ENCODE assay signal across 8 cellular contexts in the genomic region with DNA sequence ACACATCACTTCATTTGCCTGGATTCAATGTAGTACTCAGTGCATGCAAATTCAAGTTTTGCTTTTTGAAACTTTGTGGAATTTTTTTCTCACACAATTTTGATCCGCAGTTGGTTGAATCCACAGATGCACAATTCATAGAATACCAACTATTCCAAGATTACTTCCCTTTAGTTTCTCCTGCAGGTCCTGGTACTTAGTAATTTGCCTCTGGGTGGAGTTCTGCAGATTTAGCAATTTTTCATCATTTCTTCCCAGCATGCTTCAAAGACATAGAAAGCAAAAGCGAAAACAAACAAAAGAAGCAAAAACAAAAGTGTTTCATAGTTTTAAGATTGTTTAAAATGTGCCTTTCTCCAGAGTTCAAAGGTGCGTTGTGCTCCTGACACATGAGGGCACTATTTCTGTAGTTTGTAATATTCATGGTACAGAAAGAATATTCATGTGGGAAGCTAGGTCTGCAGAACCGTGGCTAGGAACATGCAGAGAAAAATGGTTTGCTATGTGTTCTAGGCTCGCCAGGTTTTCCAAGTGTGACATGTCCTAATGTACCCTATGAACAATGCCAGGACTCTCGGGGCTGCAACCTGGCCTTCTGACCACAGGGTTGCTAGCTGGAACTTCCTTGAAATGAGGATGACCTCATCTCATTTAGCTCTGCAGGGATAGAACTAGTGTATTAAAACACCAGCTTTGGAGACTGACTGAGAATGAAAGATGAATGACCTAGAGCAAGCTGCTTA. TPM values are rescaled to one million over a fixed set of nuclear protein-coding genes. Genes with fewer than 3 reads are reported as not detected.
A peak's percentile ranks its signal among the peaks of the same experiment; 100 is the strongest.
DNase-seq lines count a peak whose midpoint lies in the region; ATAC-seq, FAIRE-seq and TF ChIP-seq lines count a peak whose summit lies in the region.

No MANE protein-coding gene starts in this region.

- H3K27me3 ChIP-seq in bronchial epithelial cell (ENCODE audit: control insufficient read depth, insufficient read depth, low read length) (no peaks in the 10 kb centered on the region), liver (ENCODE audit: control insufficient read depth in 4 of 4, insufficient read depth in 4 of 4, low read length in 3 of 4) (no peaks in the 10 kb centered on the region), thyroid gland (no peaks in the 10 kb centered on the region)

- no peak overlapping the region for H3K9ac ChIP-seq in liver (ENCODE audit: low read depth in 1 of 2, low read length in 2 of 2)

- ATAC-seq in HG03354 (IDR thresholded peaks at IDR 0.05; ENCODE audit: poor library complexity, severe bottlenecking, unreplicated experiment): peak; percentile 73

- intact Hi-C loops in thyroid gland (cut with DNase I): no loop called here

- no peaks in the 10 kb centered on the region for H3K9me3 ChIP-seq in liver (ENCODE audit: control insufficient read depth in 4 of 4, low read length in 3 of 4)
- no peaks in the 10 kb centered on the region for H3K9me3 ChIP-seq in thyroid gland

- DNase-seq in COLO829 (ENCODE audit: low spot score) (peak; percentile 37), GM19239 (ENCODE audit: insufficient read length, low spot score) (peak; percentile 40), RWPE1 (ENCODE audit: low spot score) (peak; percentile 36), bronchial epithelial cell (ENCODE audit: low read depth) (peak; percentile 54), thyroid gland (peak; percentile 15 to 26), NCI-H748 treated with DMSO at 0.1 percent for 48 hours (lab: John Stamatoyannopoulos, UW) (no peak)

- no peaks in the 10 kb centered on the region for H3K36me3 ChIP-seq in bronchial epithelial cell (ENCODE audit: control insufficient read depth, insufficient read depth, low read length)
- no peaks in the 10 kb centered on the region for H3K36me3 ChIP-seq in liver (ENCODE audit: control insufficient read depth in 4 of 4, insufficient read depth in 3 of 4, low read depth in 1 of 4, low read length in 3 of 4)
- H3K36me3 ChIP-seq in thyroid gland: no peaks in the 10 kb centered on the region

- FAIRE-seq in GM19239 (lab: Jason Lieb, UNC): peak; percentile 98
- FAIRE-seq in bronchial epithelial cell (lab: Jason Lieb, UNC): no peak

- peak; percentile 69 for TF ChIP-seq CTCF in RWPE1 (conservative IDR thresholded peaks at IDR 0.05; ENCODE audit: low read depth)
- TF ChIP-seq CTCF in bronchial epithelial cell (IDR thresholded peaks at IDR 0.05; ENCODE audit: insufficient read depth, low read length, severe bottlenecking): peak; percentile 55
- TF ChIP-seq CTCF in liver (IDR thresholded peaks at IDR 0.05; ENCODE audit: low read depth, low read length, missing input control): peak; percentile 45
- peak in 3 of 6 experiments; percentile 35 to 39 (median 36) for TF ChIP-seq CTCF in thyroid gland (IDR thresholded peaks at IDR 0.05)

- TF ChIP-seq POLR2A in thyroid gland (IDR thresholded peaks at IDR 0.05): no peak

- H3K4me1 ChIP-seq in liver (ENCODE audit: control insufficient read depth in 4 of 4, insufficient read depth in 4 of 4, low read length in 3 of 4) (peaks cover 0 to 11% (median 8%) of the 10 kb centered on the region in 4 donors), thyroid gland (peaks cover 0 to 16% of the 10 kb centered on the region in 2 donors)

- H3K4me3 ChIP-seq in bronchial epithelial cell (ENCODE audit: low read depth, low read length): no peak overlapping the region
- H3K4me3 ChIP-seq in liver (ENCODE audit: low read depth in 1 of 3, low read length in 3 of 3): no peak overlapping the region
- no peak overlapping the region for H3K4me3 ChIP-seq in thyroid gland (replicated peaks in 1 of 3)

- H3K27ac ChIP-seq in RWPE1: no peak overlapping the region
- H3K27ac ChIP-seq in liver (ENCODE audit: low read depth in 1 of 2, low read length in 2 of 2): peak overlapping the region in 1 of 2 donors; percentile 61
- H3K27ac ChIP-seq in thyroid gland: no peak overlapping the region

- POLR2A ChIA-PET in RWPE1 (lab: Yijun Ruan, JAX; ENCODE audit: low non-redundant PET): no interaction called here

- peak; percentile 84 to 87 for TF ChIP-seq RAD21 in liver (IDR thresholded peaks at IDR 0.05)

- CTCF ChIA-PET in RWPE1 (lab: Yijun Ruan, JAX): interaction anchor here (0.5 to 2.5 kb wide), 11 partner anchors 9 to 496 kb away, joined by 3 to 27 read pairs (median 5); no protein-coding TSS in a partner anchor

- WGBS in liver: 22% methylated on average over 6 of the region's 6 CpGs
- WGBS in thyroid gland, 2 donors: 36 to 49% methylated on average over 6 of the region's 6 CpGs

TF ChIP-seq in liver, 16 proteins besides CTCF, POLR2A, EP300 and RAD21:
- TF ChIP-seq GABPA (IDR thresholded peaks at IDR 0.05 in 1 of 2, conservative IDR thresholded peaks at IDR 0.05 in 1 of 2): no peak
- TF ChIP-seq, protein P1, sequence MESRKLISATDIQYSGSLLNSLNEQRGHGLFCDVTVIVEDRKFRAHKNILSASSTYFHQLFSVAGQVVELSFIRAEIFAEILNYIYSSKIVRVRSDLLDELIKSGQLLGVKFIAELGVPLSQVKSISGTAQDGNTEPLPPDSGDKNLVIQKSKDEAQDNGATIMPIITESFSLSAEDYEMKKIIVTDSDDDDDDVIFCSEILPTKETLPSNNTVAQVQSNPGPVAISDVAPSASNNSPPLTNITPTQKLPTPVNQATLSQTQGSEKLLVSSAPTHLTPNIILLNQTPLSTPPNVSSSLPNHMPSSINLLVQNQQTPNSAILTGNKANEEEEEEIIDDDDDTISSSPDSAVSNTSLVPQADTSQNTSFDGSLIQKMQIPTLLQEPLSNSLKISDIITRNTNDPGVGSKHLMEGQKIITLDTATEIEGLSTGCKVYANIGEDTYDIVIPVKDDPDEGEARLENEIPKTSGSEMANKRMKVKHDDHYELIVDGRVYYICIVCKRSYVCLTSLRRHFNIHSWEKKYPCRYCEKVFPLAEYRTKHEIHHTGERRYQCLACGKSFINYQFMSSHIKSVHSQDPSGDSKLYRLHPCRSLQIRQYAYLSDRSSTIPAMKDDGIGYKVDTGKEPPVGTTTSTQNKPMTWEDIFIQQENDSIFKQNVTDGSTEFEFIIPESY (IDR thresholded peaks at IDR 0.05): peak; percentile 17
- TF ChIP-seq NR2F2 (IDR thresholded peaks at IDR 0.05): peak; percentile 87
- TF ChIP-seq HNF4G (IDR thresholded peaks at IDR 0.05): no peak
- TF ChIP-seq HNF4A (conservative IDR thresholded peaks at IDR 0.05): peak; percentile 48 to 62
- peak; percentile 31 for TF ChIP-seq SP1 (IDR thresholded peaks at IDR 0.05)
- TF ChIP-seq, protein P2, sequence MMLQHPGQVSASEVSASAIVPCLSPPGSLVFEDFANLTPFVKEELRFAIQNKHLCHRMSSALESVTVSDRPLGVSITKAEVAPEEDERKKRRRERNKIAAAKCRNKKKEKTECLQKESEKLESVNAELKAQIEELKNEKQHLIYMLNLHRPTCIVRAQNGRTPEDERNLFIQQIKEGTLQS (IDR thresholded peaks at IDR 0.05): no peak
- TF ChIP-seq RXRA (IDR thresholded peaks at IDR 0.05): peak; percentile 75 to 78
- TF ChIP-seq FOXA2 (IDR thresholded peaks at IDR 0.05): peak; percentile 10
- no peak for TF ChIP-seq TAF1 (conservative IDR thresholded peaks at IDR 0.05)
- TF ChIP-seq JUND (IDR thresholded peaks at IDR 0.05): peak; percentile 48 to 78

RNA-seq across cellular contexts. Expression of a gene that starts 30.0 kb away (rescaled TPM):
- total RNA-seq in bronchial epithelial cell: under 0.01 and 0.13 TPM in 2 replicates
- total RNA-seq in liver: 10 to 100 TPM in 1 of 2 donors, 1 to 10 TPM in 1; 8.3 to 15.0 TPM
- 1 to 10 TPM; 3.1 to 3.8 TPM for polyA plus RNA-seq in liver
- total RNA-seq in thyroid gland: 10 to 100 TPM in 2 of 4 donors, 1 to 10 TPM in 2; 7.1 to 14.2 (median 10.8) TPM

RNA-seq across cellular contexts. Expression of a gene that starts 46.4 kb away (rescaled TPM):
- 62.2 and 78.2 TPM in 2 replicates for total RNA-seq in bronchial epithelial cell
- 100 to 1,000 TPM in 1 of 2 donors, 10 to 100 TPM in 1; 91.3 to 100 TPM for total RNA-seq in liver
- polyA plus RNA-seq in liver: 100 to 1,000 TPM in 1 of 2 donors, 10 to 100 TPM in 1; 86.8 to 123 TPM
- 100 to 1,000 TPM; 285 to 347 (median 327) TPM for total RNA-seq in thyroid gland
